ENCODE assay signal across 21 cellular contexts in genomic region chr7:133674079-133674478, GRCh38.
"Had no signal": no experiment of that assay in that cellular context is flagged by ENCODE, and none has a peak within 500 bp of the region (broad histone marks: within the 10 kb centered on the region; RNA-seq: fewer than 3 reads in every experiment).

No MANE protein-coding gene starts in this region.

- DNase-seq: activated CD4-positive, alpha-beta memory T cell treated with anti-CD3 and anti-CD28 coated beads for 36 hours; activated CD4-positive, alpha-beta T cell treated with anti-CD3 and anti-CD28 coated beads for 1 hour; activated CD4-positive, alpha-beta T cell treated with anti-CD3 and anti-CD28 coated beads, Interleukin-2, amount 10 ng/mL, durations not matched to agents 24 days and 14 days; activated CD8-positive, alpha-beta memory T cell treated with anti-CD3 and anti-CD28 coated beads for 24 hours; activated gamma-delta T cell; activated naive CD4-positive, alpha-beta T cell treated with anti-CD3 and anti-CD28 coated beads for 36 hours; activated T-cell treated with anti-CD3 and anti-CD28 coated beads, Interleukin-2, amount 50 U/mL, for 48 hours; amygdala; cortex of kidney; MG63; MV-4-11; NCI-H1105 treated with DMSO at 0.1 percent for 48 hours; NCI-H1694 treated with DMSO at 0.1 percent for 48 hours; NCI-H2107; NCI-H2171 treated with DMSO at 0.1 percent for 48 hours; NCI-H226; NK-92 treated with Interleukin-12 subunit alpha and Interleukin-12 subunit beta, amount 100 ng/mL, for 24 hours; Peyer's patch; Right ventricle myocardium superior; T-helper 17 cell; T-helper 9 cell had no signal

- H3K4me3 ChIP-seq: MG63, Peyer's patch had no signal
